ENCODE assay signal across 18 cellular contexts in genomic region chr17:61331886-61332285, GRCh38.
DNase-seq lines count a peak whose midpoint lies in the region; TF ChIP-seq lines count a peak whose summit lies in the region.
"Had no signal": no experiment of that assay in that cellular context is flagged by ENCODE, and none has a peak within 500 bp of the region (broad histone marks: within the 10 kb centered on the region; RNA-seq: fewer than 3 reads in every experiment).

No MANE protein-coding gene starts in this region.

- DNase-seq in RPMI7951 (ENCODE audit: low read depth) (peak; percentile 76), coronary artery (ENCODE audit: low spot score) (no peak), GDM1 (lab: John Stamatoyannopoulos, UW) (no peak), RKO (ENCODE audit: low spot score) (no peak), GM19240 (ENCODE audit: insufficient read length, low spot score) (no peak), ACHN (no peak)
- DNase-seq: BE2C; CD4-positive, alpha-beta memory T cell; DND-41; Karpas-422; MM.1S; NCI-H1105 treated with DMSO at 0.1 percent for 48 hours; NCI-H187 treated with DMSO at 0.1 percent for 48 hours; NCI-H2171 treated with DMSO at 0.1 percent for 48 hours; NCI-H82; SJCRH30 had no signal

- H3K27ac ChIP-seq in coronary artery (peak overlapping the region; percentile 47 to 70), layer of hippocampus (ENCODE audit: low read depth, low read length) (peak overlapping the region; percentile 58), temporal lobe (ENCODE audit: low read depth, low read length) (peak overlapping the region; percentile 11)
- H3K27ac ChIP-seq: SJCRH30 had no signal

- no peak for TF ChIP-seq CTCF in coronary artery (IDR thresholded peaks at IDR 0.05)

- no peak overlapping the region for H3K4me3 ChIP-seq in coronary artery
- H3K4me3 ChIP-seq: SJCRH30 had no signal

- in situ Hi-C loops in ACHN (cut with HindIII; ENCODE audit: low pct_ligation_motif_present, low pct_unique_long_range_greater_than_20kb, low sequenced_read_pairs), result no loop called here

- H3K27me3 ChIP-seq in layer of hippocampus (ENCODE audit: control insufficient read depth, insufficient read depth, low read length), result no peaks in the 10 kb centered on the region
- H3K27me3 ChIP-seq: BE2C, SJCRH30 had no signal
